Comparison of ENCODE assay signal across 11 cellular contexts in the genomic region with DNA sequence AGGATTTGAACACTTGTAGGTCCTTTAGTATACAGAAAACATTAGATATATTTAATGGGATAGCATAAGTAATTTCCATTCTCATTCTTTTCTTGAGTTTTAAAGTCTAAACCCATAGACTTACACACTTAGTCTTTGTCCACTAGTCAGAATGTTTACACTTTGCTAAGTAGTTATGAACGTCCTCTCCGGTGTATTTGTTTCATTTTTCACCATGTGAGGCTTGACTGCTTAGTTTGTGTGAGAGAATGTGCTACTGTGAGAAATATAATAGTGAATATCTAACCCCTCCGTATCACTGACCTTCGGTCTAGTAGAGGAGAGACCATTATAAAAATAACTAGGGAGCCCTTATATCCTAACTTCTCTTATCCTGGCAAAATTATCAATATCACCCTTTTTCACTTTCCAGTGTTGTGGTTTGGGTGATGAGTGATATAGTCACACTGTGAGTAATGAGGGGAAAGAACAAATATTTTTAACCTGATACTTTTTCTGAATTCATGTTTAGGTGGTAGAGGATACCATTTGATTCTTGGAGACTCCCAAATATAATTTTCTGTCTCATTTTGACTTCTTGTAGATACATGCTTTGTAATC.
DNase-seq lines count a peak whose midpoint lies in the region; ATAC-seq and TF ChIP-seq lines count a peak whose summit lies in the region.
"Had no signal": no experiment of that assay in that cellular context is flagged by ENCODE, and none has a peak within 500 bp of the region (broad histone marks: within the 10 kb centered on the region; RNA-seq: fewer than 3 reads in every experiment).

No MANE protein-coding gene starts in this region.

- no peak for DNase-seq in CD4-positive, alpha-beta T cell
- DNase-seq in astrocyte of the spinal cord (ENCODE audit: low read depth, low spot score): peak; percentile 12
- no peak for DNase-seq in left cardiac atrium
- DNase-seq in foreskin melanocyte: no peak
- no peak for DNase-seq in NCI-H2227 (lab: John Stamatoyannopoulos, UW; ENCODE audit: unreplicated experiment)
- DNase-seq in T-cell: no peak
- DNase-seq: NCI-H187 treated with DMSO at 0.1 percent for 48 hours, WERI-Rb-1 had no signal

- intact Hi-C loops in CD4-positive, alpha-beta T cell (cut with DNase I, micrococcal nuclease): no loop called here
- intact Hi-C loops in left cardiac atrium (cut with DNase I): no loop called here

- H3K4me3 ChIP-seq in astrocyte of the spinal cord (ENCODE audit: low read depth, low read length): no peak overlapping the region

- no peaks in the 10 kb centered on the region for H3K27me3 Mint-ChIP-seq in CD4-positive, alpha-beta T cell
- H3K27me3 Mint-ChIP-seq in T-cell: no peaks in the 10 kb centered on the region

- no peak overlapping the region for H3K27ac ChIP-seq in CD4-positive, alpha-beta T cell (ENCODE audit: low read depth, low read length)
- H3K27ac ChIP-seq: brain microvascular endothelial cell, WERI-Rb-1 had no signal

- H3K9me3 ChIP-seq in CD4-positive, alpha-beta T cell (ENCODE audit: control insufficient read depth, low read length): no peaks in the 10 kb centered on the region

- no peak for ATAC-seq in CD4-positive, alpha-beta T cell (ENCODE audit: poor library complexity)
- peak; percentile 53 for ATAC-seq in GM19455 (IDR thresholded peaks at IDR 0.05; ENCODE audit: unreplicated experiment)
- ATAC-seq in HG03095 (IDR thresholded peaks at IDR 0.05; ENCODE audit: unreplicated experiment): peak; percentile 57
- ATAC-seq in left cardiac atrium: no peak
- no peak for ATAC-seq in T-cell (replicated peaks in 1 of 4)

- CTCF ChIA-PET in CD4-positive, alpha-beta T cell (lab: Charles Lee): no interaction called here
- CTCF ChIA-PET in T-cell (lab: Charles Lee): no interaction called here

- no peaks in the 10 kb centered on the region for H3K36me3 Mint-ChIP-seq in CD4-positive, alpha-beta T cell (ENCODE audit: low read depth)
- H3K36me3 Mint-ChIP-seq in T-cell: no peaks in the 10 kb centered on the region

- H3K27me3 ChIP-seq in CD4-positive, alpha-beta T cell (ENCODE audit: control insufficient read depth, insufficient read depth, low read length): no peaks in the 10 kb centered on the region
- H3K27me3 ChIP-seq: brain microvascular endothelial cell had no signal

- in situ Hi-C loops in astrocyte of the spinal cord (cut with HindIII; ENCODE audit: low sequenced_read_pairs): no loop called here

- peaks cover 34% of the 10 kb centered on the region for H3K4me1 Mint-ChIP-seq in CD4-positive, alpha-beta T cell (ENCODE audit: low read depth)
- peaks cover 23 to 27% (median 25%) of the 10 kb centered on the region in 3 donors for H3K4me1 Mint-ChIP-seq in T-cell

- no peak for TF ChIP-seq CTCF in CD4-positive, alpha-beta T cell (IDR thresholded peaks at IDR 0.05)
- TF ChIP-seq CTCF in astrocyte of the spinal cord (IDR thresholded peaks at IDR 0.05; ENCODE audit: low read depth, low read length): no peak

- H3K27ac Mint-ChIP-seq in CD4-positive, alpha-beta T cell: peak overlapping the region; percentile 80
- H3K27ac Mint-ChIP-seq in T-cell: peak overlapping the region in 1 of 2 donors; percentile 69

- POLR2A ChIA-PET in CD4-positive, alpha-beta T cell (lab: Charles Lee): interaction anchor here (0.6 kb wide), 1 partner anchor 16 kb away, joined by 3 read pairs; no protein-coding TSS in a partner anchor
- POLR2A ChIA-PET in T-cell (lab: Charles Lee): interaction anchor here in 1 of 2 donors (0.6 kb wide), 1 partner anchor 591 kb away, joined by 3 read pairs; a partner anchor contains a TSS

- peak overlapping the region; percentile 21 for H3K4me3 Mint-ChIP-seq in CD4-positive, alpha-beta T cell
- peak overlapping the region in 1 of 3 donors; percentile 54 for H3K4me3 Mint-ChIP-seq in T-cell

- H3K9me3 Mint-ChIP-seq in CD4-positive, alpha-beta T cell: no peaks in the 10 kb centered on the region
- no peaks in the 10 kb centered on the region for H3K9me3 Mint-ChIP-seq in T-cell

Comparison
In these comparisons a context has a peak if more than half of its experiments do, and no peak if none do; other contexts are left out.
1. ATAC-seq: peak in GM19455 (single experiment) and HG03095 (single experiment); none in CD4-positive, alpha-beta T cell (single experiment), left cardiac atrium (0 of 2) and T-cell (0 of 4).